ENCODE assay signal across 13 cellular contexts in the genomic region with DNA sequence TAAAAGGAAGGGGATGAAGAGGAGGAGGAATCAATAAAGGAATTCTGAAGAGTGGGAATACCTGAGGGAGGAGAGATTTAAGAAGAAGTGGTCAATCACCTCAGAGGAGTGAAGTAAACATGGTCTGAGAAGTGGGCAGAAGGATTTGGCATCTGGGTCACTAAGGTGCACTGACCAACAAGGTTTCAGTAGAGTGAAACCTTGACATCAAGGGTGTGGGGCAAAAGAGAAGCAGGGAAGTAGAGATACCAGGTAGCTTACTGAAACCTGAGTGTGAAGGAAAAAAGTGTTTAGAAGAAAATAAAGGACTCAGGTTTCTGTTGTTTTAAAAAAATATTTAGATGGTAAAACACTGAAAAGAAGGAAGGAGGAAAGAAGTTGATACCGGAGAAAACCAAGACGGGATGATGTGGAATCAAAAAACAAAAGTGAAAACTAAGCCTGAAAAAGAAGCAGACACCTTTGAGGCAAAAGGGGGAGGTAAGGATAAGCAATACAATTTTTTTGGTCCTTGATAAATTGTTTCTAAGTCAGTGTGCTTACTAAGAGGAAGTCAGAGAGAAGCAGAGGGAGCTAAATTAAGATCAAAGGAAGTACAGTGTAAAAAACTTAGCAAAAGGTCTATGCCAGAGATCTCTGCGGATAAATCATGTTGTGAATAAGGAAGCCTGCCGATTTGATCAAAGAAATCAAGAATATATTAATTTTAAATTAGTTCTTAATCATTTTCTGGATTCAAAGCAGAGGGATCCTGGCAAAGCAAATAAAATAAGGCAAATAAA.
A peak's percentile ranks its signal among the peaks of the same experiment; 100 is the strongest.
DNase-seq lines count a peak whose midpoint lies in the region; ATAC-seq and TF ChIP-seq lines count a peak whose summit lies in the region.
"Had no signal": no experiment of that assay in that cellular context is flagged by ENCODE, and none has a peak within 500 bp of the region (broad histone marks: within the 10 kb centered on the region; RNA-seq: fewer than 3 reads in every experiment).

No MANE protein-coding gene starts in this region.

- H3K23ac ChIP-seq in mesendoderm (ENCODE audit: low read length): no peak overlapping the region

- DNase-seq in T-helper 2 cell treated with Interferon-gamma antibody and Interleukin-4, amounts not matched to agents 5 μg/mL and 100 μg/mL, for 36 hours (ENCODE audit: low spot score): no peak
- DNase-seq in T-helper 2 cell (no peak), mesendoderm (no peak), DMS 273 treated with DMSO at 0.1 percent for 48 hours (lab: John Stamatoyannopoulos, UW) (no peak), iPS-NIHi7 (ENCODE audit: extremely low spot score) (no peak)
- DNase-seq in naive thymus-derived CD8-positive, alpha-beta T cell: peak in 1 of 10 donors; percentile 14
- DNase-seq: activated T-cell treated with anti-CD3 and anti-CD28 coated beads, Interleukin-2, amount 50 U/mL, for 4 hours; upper lobe of left lung had no signal

- H3K4ac ChIP-seq in mesendoderm (ENCODE audit: low read depth, low read length): no peak overlapping the region

- TF ChIP-seq CTCF in OCI-LY1 (IDR thresholded peaks at IDR 0.05; ENCODE audit: low read length): no peak

- no CpG with 5 or more reads among the region's 4 CpGs for WGBS in mesendoderm (ENCODE audit: extremely low coverage, insufficient coverage, low lambda C conversion rate)

- no peak overlapping the region for H3K18ac ChIP-seq in mesendoderm (ENCODE audit: low read length)

- peak overlapping the region; percentile 53; the same call in 1 of the 2 replicates for H2AFZ ChIP-seq in OCI-LY1 (ENCODE audit: low read length)

- H2AK5ac ChIP-seq in mesendoderm (ENCODE audit: low read length): no peak overlapping the region

- 0 out of 2 replicates have a peak, but pooled peaks cover 5% of the 10 kb centered on the region for H3F3A ChIP-seq in OCI-LY1 (ENCODE audit: insufficient read depth, low read length)

- H3K4me2 ChIP-seq in OCI-LY1 (ENCODE audit: low read length) (peak overlapping the region; percentile 70), mesendoderm (ENCODE audit: low read length) (no peak overlapping the region)
- H3K4me2 ChIP-seq: A549 had no signal

- peaks cover 22% of the 10 kb centered on the region for H3K4me1 ChIP-seq in OCI-LY1 (ENCODE audit: insufficient read depth, low read length, severe bottlenecking)
- H3K4me1 ChIP-seq in mesendoderm (ENCODE audit: control insufficient read depth, low read depth, low read length): no peaks in the 10 kb centered on the region
- H3K4me1 ChIP-seq: A549, upper lobe of left lung had no signal

- H2BK15ac ChIP-seq in mesendoderm (replicated peaks; ENCODE audit: low read depth): no peak overlapping the region

- H4K5ac ChIP-seq in mesendoderm (ENCODE audit: low read length): no peak overlapping the region

- H3K4me3 ChIP-seq in OCI-LY1 (ENCODE audit: low read depth, low read length, poor library complexity, severe bottlenecking) (peak overlapping the region; percentile 36), mesendoderm (ENCODE audit: low read length) (no peak overlapping the region)
- H3K4me3 ChIP-seq: A549, lung, upper lobe of left lung had no signal

- H3K9me3 Mint-ChIP-seq in T-helper 2 cell treated with Interferon-gamma antibody and Interleukin-4, amounts not matched to agents 5 μg/mL and 100 μg/mL, for 36 hours: no peaks in the 10 kb centered on the region
- H3K9me3 Mint-ChIP-seq in naive thymus-derived CD8-positive, alpha-beta T cell: peaks cover 0 to 5% (median 0%) of the 10 kb centered on the region in 9 donors
- H3K9me3 Mint-ChIP-seq: activated T-cell treated with anti-CD3 and anti-CD28 coated beads, Interleukin-2, amount 50 U/mL, for 4 hours had no signal

- no peak overlapping the region for H2BK120ac ChIP-seq in mesendoderm (ENCODE audit: low read depth, low read length)

- ATAC-seq in HG02610 (IDR thresholded peaks at IDR 0.05; ENCODE audit: unreplicated experiment): peak; percentile 61
- ATAC-seq in naive thymus-derived CD8-positive, alpha-beta T cell: peak in 1 of 2 donors; percentile 51
- ATAC-seq: A549; activated T-cell treated with anti-CD3 and anti-CD28 coated beads, Interleukin-2, amount 50 U/mL, for 4 hours; HepG2 had no signal

- H3K27ac ChIP-seq in OCI-LY1 (ENCODE audit: low read depth, low read length, poor library complexity, severe bottlenecking) (peak overlapping the region; percentile 65), mesendoderm (ENCODE audit: low read depth, low read length) (no peak overlapping the region)
- H3K27ac ChIP-seq: A549, upper lobe of left lung had no signal

- H3K9ac ChIP-seq in OCI-LY1 (ENCODE audit: low read length): peak overlapping the region; percentile 50
- H3K9ac ChIP-seq in mesendoderm (ENCODE audit: low read length): no peak overlapping the region

- no peaks in the 10 kb centered on the region for H4K20me1 ChIP-seq in OCI-LY1 (ENCODE audit: insufficient read depth, low read length)

- H3K36me3 Mint-ChIP-seq in T-helper 2 cell treated with Interferon-gamma antibody and Interleukin-4, amounts not matched to agents 5 μg/mL and 100 μg/mL, for 36 hours (ENCODE audit: low read depth): peaks cover 1% of the 10 kb centered on the region
- peaks cover 6 to 16% (median 12%) of the 10 kb centered on the region in 3 donors for H3K36me3 Mint-ChIP-seq in naive thymus-derived CD8-positive, alpha-beta T cell

- no peaks in the 10 kb centered on the region for H3K79me1 ChIP-seq in mesendoderm (ENCODE audit: low read length)

- H3K79me2 ChIP-seq in OCI-LY1 (ENCODE audit: insufficient read depth, low read length) (no peaks in the 10 kb centered on the region), mesendoderm (ENCODE audit: control insufficient read depth, insufficient read depth, low read length) (no peaks in the 10 kb centered on the region)

- H4K8ac ChIP-seq in mesendoderm (ENCODE audit: low read depth, low read length): no peak overlapping the region

- H3K56ac ChIP-seq in mesendoderm (ENCODE audit: low read length): no peak overlapping the region

- H3K27ac Mint-ChIP-seq in T-helper 2 cell treated with Interferon-gamma antibody and Interleukin-4, amounts not matched to agents 5 μg/mL and 100 μg/mL, for 36 hours: peak overlapping the region; percentile 16
- peak overlapping the region in 5 of 10 donors; percentile 19 to 58 (median 39) for H3K27ac Mint-ChIP-seq in naive thymus-derived CD8-positive, alpha-beta T cell

- no peaks in the 10 kb centered on the region for H3K9me2 ChIP-seq in OCI-LY1 (ENCODE audit: low read depth, low read length)

- POLR2A ChIA-PET in naive thymus-derived CD8-positive, alpha-beta T cell (lab: Charles Lee): no interaction called here

- peaks cover 9% of the 10 kb centered on the region for H3K4me1 Mint-ChIP-seq in T-helper 2 cell treated with Interferon-gamma antibody and Interleukin-4, amounts not matched to agents 5 μg/mL and 100 μg/mL, for 36 hours (ENCODE audit: low read depth)
- peaks cover 14 to 25% (median 15%) of the 10 kb centered on the region in 4 donors for H3K4me1 Mint-ChIP-seq in naive thymus-derived CD8-positive, alpha-beta T cell

- peak overlapping the region; percentile 28 for H3K4me3 Mint-ChIP-seq in T-helper 2 cell treated with Interferon-gamma antibody and Interleukin-4, amounts not matched to agents 5 μg/mL and 100 μg/mL, for 36 hours
- H3K4me3 Mint-ChIP-seq in naive thymus-derived CD8-positive, alpha-beta T cell: peak overlapping the region in 7 of 10 donors; percentile 6 to 41 (median 25)
- H3K4me3 Mint-ChIP-seq: activated T-cell treated with anti-CD3 and anti-CD28 coated beads, Interleukin-2, amount 50 U/mL, for 4 hours had no signal

- H3K9me3 ChIP-seq in OCI-LY1 (ENCODE audit: low read length): peaks cover 6% of the 10 kb centered on the region
- H3K9me3 ChIP-seq: A549, upper lobe of left lung had no signal

- H3K27me3 ChIP-seq in OCI-LY1 (ENCODE audit: insufficient read depth, low read length) (no peaks in the 10 kb centered on the region), mesendoderm (ENCODE audit: insufficient read depth, low read length, poor library complexity) (no peaks in the 10 kb centered on the region)
- H3K27me3 ChIP-seq: upper lobe of left lung had no signal

- no peaks in the 10 kb centered on the region for H3K36me3 ChIP-seq in OCI-LY1 (ENCODE audit: insufficient read depth, low read length)
- no peaks in the 10 kb centered on the region for H3K36me3 ChIP-seq in mesendoderm (ENCODE audit: control insufficient read depth, insufficient read depth, low read length)
- H3K36me3 ChIP-seq: upper lobe of left lung had no signal

- no peaks in the 10 kb centered on the region for H3K27me3 Mint-ChIP-seq in T-helper 2 cell treated with Interferon-gamma antibody and Interleukin-4, amounts not matched to agents 5 μg/mL and 100 μg/mL, for 36 hours (ENCODE audit: low read depth)
- no peaks in the 10 kb centered on the region for H3K27me3 Mint-ChIP-seq in naive thymus-derived CD8-positive, alpha-beta T cell

- H2BK5ac ChIP-seq in mesendoderm (ENCODE audit: low read length): no peak overlapping the region
